1 cellular context compared by ENCODE assay signal in genomic region chr4:177190995-177191568, GRCh38.
TF ChIP-seq lines count a peak whose summit lies in the region.

No MANE protein-coding gene starts in this region.

TF ChIP-seq in WTC11, 78 proteins besides CTCF, POLR2A, EP300 and RAD21 (continued from another document):
- TF ChIP-seq USF2 (CRISPR knock-in tag; IDR thresholded peaks at IDR 0.05): no peak
